ENCODE assay signal across 14 cellular contexts in the genomic region with DNA sequence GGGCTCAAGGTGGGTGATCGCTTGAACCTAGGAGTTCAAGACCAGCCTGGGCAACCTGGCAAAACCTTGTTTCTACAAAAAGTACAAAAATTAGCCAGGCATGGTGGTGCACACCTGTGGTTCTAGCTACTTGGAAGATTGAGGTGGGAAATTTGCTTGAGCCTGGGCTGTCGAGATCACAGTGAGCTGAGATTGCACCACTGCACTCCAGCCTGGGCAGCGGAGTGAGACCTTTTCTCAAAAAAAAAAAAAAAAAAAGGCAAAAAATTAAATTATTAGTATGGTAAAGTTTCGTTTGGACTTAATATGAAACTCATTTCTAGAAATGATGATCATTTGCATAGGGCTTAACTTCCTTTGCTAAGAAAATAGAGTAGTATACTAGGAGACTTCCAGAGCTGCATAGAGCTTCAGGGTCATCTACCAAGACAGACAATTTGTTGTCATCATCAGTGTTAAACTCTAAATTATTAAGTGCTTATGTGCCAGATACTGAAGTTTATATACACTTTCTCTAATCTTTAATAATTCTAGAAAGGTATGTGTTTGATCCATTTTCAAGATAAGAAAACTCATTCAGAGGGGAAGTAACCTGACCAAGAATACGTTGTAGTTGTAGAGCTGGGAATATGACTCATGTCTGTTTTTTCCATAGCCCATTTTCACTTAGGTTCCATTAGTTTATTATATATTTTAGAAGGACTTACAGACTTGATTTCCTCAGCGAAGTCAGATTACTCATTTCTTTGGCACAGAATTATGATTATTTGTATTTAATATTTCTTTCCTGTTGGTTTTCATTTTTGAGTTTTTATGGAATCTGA.
DNase-seq lines count a peak whose midpoint lies in the region; ATAC-seq and TF ChIP-seq lines count a peak whose summit lies in the region.
"Had no signal": no experiment of that assay in that cellular context is flagged by ENCODE, and none has a peak within 500 bp of the region (broad histone marks: within the 10 kb centered on the region; RNA-seq: fewer than 3 reads in every experiment).

No MANE protein-coding gene starts in this region.

- H3K36me3 Mint-ChIP-seq in activated B cell treated with CpG ODN at 0.5 μM for 24 hours (ENCODE audit: low read depth): no peaks in the 10 kb centered on the region
- H3K36me3 Mint-ChIP-seq in activated naive CD4-positive, alpha-beta T cell treated with anti-CD3 and anti-CD28 coated beads, Interleukin-2, amount 10 ng/mL, durations not matched to agents 7 days and 5 days: no peaks in the 10 kb centered on the region

- H3K27me3 Mint-ChIP-seq in activated B cell treated with CpG ODN at 0.5 μM for 24 hours: no peaks in the 10 kb centered on the region
- H3K27me3 Mint-ChIP-seq in activated naive CD4-positive, alpha-beta T cell treated with anti-CD3 and anti-CD28 coated beads, Interleukin-2, amount 10 ng/mL, durations not matched to agents 7 days and 5 days: no peaks in the 10 kb centered on the region
- H3K27me3 Mint-ChIP-seq: activated CD4-positive, alpha-beta T cell treated with anti-CD3 and anti-CD28 coated beads, Interleukin-2, amount 10 ng/mL, durations not matched to agents 24 days and 14 days had no signal

- ATAC-seq in GM18502 (IDR thresholded peaks at IDR 0.05; ENCODE audit: poor library complexity, unreplicated experiment): peak; percentile 91
- ATAC-seq in GM19397 (IDR thresholded peaks at IDR 0.05; ENCODE audit: unreplicated experiment): peak; percentile 45
- peak; percentile 69 for ATAC-seq in HG02885 (IDR thresholded peaks at IDR 0.05; ENCODE audit: poor library complexity, unreplicated experiment)
- peak; percentile 58 for ATAC-seq in activated B cell treated with CpG ODN at 0.5 μM for 24 hours (ENCODE audit: low read depth)
- ATAC-seq: pancreas had no signal

- peaks cover 5% of the 10 kb centered on the region for H3K4me1 Mint-ChIP-seq in activated B cell treated with CpG ODN at 0.5 μM for 24 hours
- peaks cover 19% of the 10 kb centered on the region for H3K4me1 Mint-ChIP-seq in activated naive CD4-positive, alpha-beta T cell treated with anti-CD3 and anti-CD28 coated beads, Interleukin-2, amount 10 ng/mL, durations not matched to agents 7 days and 5 days

- POLR2A ChIA-PET in activated B cell treated with CpG ODN at 0.5 μM for 24 hours (lab: Charles Lee): interaction anchor here (0.7 kb wide), 1 partner anchor 13 kb away, joined by 3 read pairs; no protein-coding TSS in a partner anchor

- no peak overlapping the region for H3K27ac Mint-ChIP-seq in activated B cell treated with CpG ODN at 0.5 μM for 24 hours
- no peak overlapping the region for H3K27ac Mint-ChIP-seq in activated naive CD4-positive, alpha-beta T cell treated with anti-CD3 and anti-CD28 coated beads, Interleukin-2, amount 10 ng/mL, durations not matched to agents 7 days and 5 days
- H3K27ac Mint-ChIP-seq: activated CD4-positive, alpha-beta T cell treated with anti-CD3 and anti-CD28 coated beads, Interleukin-2, amount 10 ng/mL, durations not matched to agents 24 days and 14 days had no signal

- DNase-seq in activated B cell treated with CpG ODN at 0.5 μM for 24 hours (no peak), DMS153 (lab: John Stamatoyannopoulos, UW) (no peak), GM19240 (ENCODE audit: insufficient read length, low spot score) (no peak), OCI-M1 (lab: John Stamatoyannopoulos, UW) (no peak)
- DNase-seq in activated naive CD4-positive, alpha-beta T cell treated with anti-CD3 and anti-CD28 coated beads, Interleukin-2, amount 10 ng/mL, durations not matched to agents 7 days and 5 days: no peak
- DNase-seq: activated CD4-positive, alpha-beta T cell treated with anti-CD3 and anti-CD28 coated beads, Interleukin-2, amount 10 ng/mL, durations not matched to agents 24 days and 14 days; cerebellar nuclear complex; KG1; NCI-H2029 treated with DMSO at 0.1 percent for 48 hours; NK-92 treated with Interleukin-12 subunit alpha and Interleukin-12 subunit beta, amount 100 ng/mL, for 24 hours; pancreas had no signal

- no peak overlapping the region for H3K4me3 Mint-ChIP-seq in activated B cell treated with CpG ODN at 0.5 μM for 24 hours
- H3K4me3 Mint-ChIP-seq in activated naive CD4-positive, alpha-beta T cell treated with anti-CD3 and anti-CD28 coated beads, Interleukin-2, amount 10 ng/mL, durations not matched to agents 7 days and 5 days: no peak overlapping the region
- H3K4me3 Mint-ChIP-seq: activated CD4-positive, alpha-beta T cell treated with anti-CD3 and anti-CD28 coated beads, Interleukin-2, amount 10 ng/mL, durations not matched to agents 24 days and 14 days had no signal

- no peak for TF ChIP-seq CTCF in activated B cell treated with CpG ODN at 0.5 μM for 24 hours (IDR thresholded peaks at IDR 0.05)

- no peaks in the 10 kb centered on the region for H3K9me3 Mint-ChIP-seq in activated B cell treated with CpG ODN at 0.5 μM for 24 hours
- H3K9me3 Mint-ChIP-seq in activated naive CD4-positive, alpha-beta T cell treated with anti-CD3 and anti-CD28 coated beads, Interleukin-2, amount 10 ng/mL, durations not matched to agents 7 days and 5 days: no peaks in the 10 kb centered on the region
- H3K9me3 Mint-ChIP-seq: activated CD4-positive, alpha-beta T cell treated with anti-CD3 and anti-CD28 coated beads, Interleukin-2, amount 10 ng/mL, durations not matched to agents 24 days and 14 days had no signal

- CTCF ChIA-PET in activated B cell treated with CpG ODN at 0.5 μM for 24 hours (lab: Charles Lee): no interaction called here
- CTCF ChIA-PET in activated naive CD4-positive, alpha-beta T cell treated with anti-CD3 and anti-CD28 coated beads, Interleukin-2, amount 10 ng/mL, durations not matched to agents 7 days and 5 days (lab: Charles Lee): no interaction called here

- intact Hi-C loops in activated B cell treated with CpG ODN at 0.5 μM for 24 hours (cut with micrococcal nuclease): no loop called here
